ENCODE assay signal across 15 cellular contexts in the genomic region with DNA sequence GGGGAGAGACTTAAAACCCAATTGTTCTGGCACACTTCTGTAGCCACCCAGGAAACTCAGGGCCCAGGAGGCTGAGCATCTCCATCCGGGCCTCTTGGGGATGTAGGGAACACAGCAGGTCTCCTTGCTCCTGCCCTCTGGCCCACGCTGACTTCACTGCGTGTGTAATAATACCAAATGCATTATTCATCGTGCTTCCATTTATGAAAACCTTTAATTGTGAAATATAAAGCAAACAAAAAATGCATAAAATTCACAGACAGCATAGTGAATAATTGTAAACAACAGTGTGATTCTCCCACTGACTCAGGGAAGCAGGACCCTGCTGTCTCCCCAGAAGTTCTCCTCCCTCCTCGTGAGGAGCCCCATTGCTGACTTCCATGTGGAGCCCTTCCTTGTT.
"Had no signal": no experiment of that assay in that cellular context is flagged by ENCODE, and none has a peak within 500 bp of the region (broad histone marks: within the 10 kb centered on the region; RNA-seq: fewer than 3 reads in every experiment).

No MANE protein-coding gene starts in this region.

- H3K9me3 ChIP-seq: tibial nerve had no signal

- H3K27me3 ChIP-seq: tibial nerve had no signal

- FAIRE-seq: frontal cortex, kidney, TTC549 had no signal

- ATAC-seq: esophagus mucosa; left ventricle myocardium superior; stimulated activated memory B cell treated with anti-CD40 and anti-IgM and Interleukin-4, amounts not matched to agents 10 μg/mL and 1 μg/mL and 100 μg/mL, for 72 hours had no signal

- H3K4me3 ChIP-seq: smooth muscle cell, tibial nerve had no signal

- H3K36me3 ChIP-seq: tibial nerve had no signal

- DNase-seq: activated CD4-positive, alpha-beta T cell treated with anti-CD3 and anti-CD28 coated beads, Interleukin-2, amount 10 ng/mL, durations not matched to agents 7 days and 5 days; activated CD4-positive, CD25-positive, alpha-beta regulatory T cell; activated CD8-positive, alpha-beta memory T cell treated with anti-CD3 and anti-CD28 coated beads for 24 hours; activated naive CD4-positive, alpha-beta T cell treated with anti-CD3 and anti-CD28 coated beads, Interleukin-2, amount 10 ng/mL, durations not matched to agents 7 days and 5 days; cerebellar nuclear complex; kidney; left ventricle myocardium superior; stimulated activated CD4-positive, alpha-beta T cell treated with anti-CD3 and anti-CD28 coated beads, Interleukin-1b, Interleukin-23, amount 100 ng/mL, for 48 hours; T-helper 2 cell had no signal

- H3K4me2 ChIP-seq: smooth muscle cell had no signal
